10 cellular contexts compared by ENCODE assay signal in genomic region chr17:18410748-18411147, GRCh38. TPM values are rescaled to one million over a fixed set of nuclear protein-coding genes. Genes with fewer than 3 reads are reported as not detected.
DNase-seq lines count a peak whose midpoint lies in the region; FAIRE-seq and TF ChIP-seq lines count a peak whose summit lies in the region.
"Not testable (repeated sequence)": the region's sequence is repeated elsewhere in the genome, so short reads cannot be mapped to it uniquely, and the experiment has no call there.
"Had no signal": no experiment of that assay in that cellular context is flagged by ENCODE, and none has a peak within 500 bp of the region (broad histone marks: within the 10 kb centered on the region; RNA-seq: fewer than 3 reads in every experiment).

No MANE protein-coding gene starts in this region.

- H3K4me3 ChIP-seq in mucosa of rectum (ENCODE audit: low read length in 2 of 2) (peak overlapping the region; percentile 30 to 37), smooth muscle cell (peak overlapping the region; percentile 74)

- not testable (repeated sequence) for H4K20me1 ChIP-seq in smooth muscle cell (ENCODE audit: low read depth)

- WGBS in smooth muscle cell (ENCODE audit: low lambda C conversion rate), result no CpG with 5 or more reads among the region's 12 CpGs

- BruUV-seq in MCF 10A (replicated peaks; lab: Mats Ljungman, UMichigan), result not testable (repeated sequence)

- H2AFZ ChIP-seq in smooth muscle cell (ENCODE audit: low read depth), result not testable (repeated sequence)

- peaks cover 21% of the 10 kb centered on the region for H3K4me1 Mint-ChIP-seq in activated CD4-positive, alpha-beta T cell treated with anti-CD3 and anti-CD28 coated beads, Interleukin-2, amount 10 ng/mL, durations not matched to agents 24 days and 14 days
- H3K4me1 Mint-ChIP-seq in MCF 10A (ENCODE audit: insufficient read depth, unreplicated experiment), result not testable (repeated sequence)

- peak; percentile 22; the same call in 1 of the 2 replicates for TF ChIP-seq POLR2A in H54 (IDR thresholded peaks at IDR 0.05; ENCODE audit: low read depth, low read length)

- peak overlapping the region; percentile 80 for H3K27ac ChIP-seq in C4-2B
- not testable (repeated sequence) for H3K27ac ChIP-seq in mucosa of rectum (ENCODE audit: low read depth in 2 of 2, low read length in 2 of 2); smooth muscle cell (ENCODE audit: low read depth)

- not testable (repeated sequence) for H3K27me3 Mint-ChIP-seq in activated CD4-positive, alpha-beta T cell treated with anti-CD3 and anti-CD28 coated beads, Interleukin-2, amount 10 ng/mL, durations not matched to agents 24 days and 14 days
- H3K27me3 Mint-ChIP-seq in MCF 10A (ENCODE audit: insufficient read depth, unreplicated experiment), result peaks cover 12% of the 10 kb centered on the region

- not testable (repeated sequence) for TF ChIP-seq CTCF in C4-2B (conservative IDR thresholded peaks at IDR 0.05); MCF 10A (IDR thresholded peaks at IDR 0.05; ENCODE audit: unreplicated experiment); smooth muscle cell (IDR thresholded peaks at IDR 0.05; ENCODE audit: borderline replicate concordance, insufficient read depth, poor library complexity, severe bottlenecking)

- H3K79me2 ChIP-seq in smooth muscle cell (ENCODE audit: low read depth), result not testable (repeated sequence)

- H3K4me1 ChIP-seq in mucosa of rectum (ENCODE audit: control insufficient read depth in 2 of 2, insufficient read depth in 2 of 2, low read length in 2 of 2); smooth muscle cell (ENCODE audit: low read depth): not testable (repeated sequence)

- H3K36me3 ChIP-seq in mucosa of rectum (ENCODE audit: control insufficient read depth in 2 of 2, insufficient read depth in 2 of 2, low read length in 2 of 2); smooth muscle cell (ENCODE audit: low read depth): not testable (repeated sequence)

- H3K4me3 Mint-ChIP-seq in activated CD4-positive, alpha-beta T cell treated with anti-CD3 and anti-CD28 coated beads, Interleukin-2, amount 10 ng/mL, durations not matched to agents 24 days and 14 days, result peak overlapping the region; percentile 92
- peak overlapping the region; percentile 77 for H3K4me3 Mint-ChIP-seq in MCF 10A (ENCODE audit: unreplicated experiment)

- not testable (repeated sequence) for H3K9me3 Mint-ChIP-seq in activated CD4-positive, alpha-beta T cell treated with anti-CD3 and anti-CD28 coated beads, Interleukin-2, amount 10 ng/mL, durations not matched to agents 24 days and 14 days; MCF 10A (ENCODE audit: unreplicated experiment)

- not testable (repeated sequence) for H3K9ac ChIP-seq in mucosa of rectum (ENCODE audit: low read depth in 1 of 2, low read length in 2 of 2); smooth muscle cell (ENCODE audit: low read depth)

- not testable (repeated sequence) for DNase-seq in H54 (ENCODE audit: insufficient read length, low spot score); activated CD4-positive, alpha-beta T cell treated with anti-CD3 and anti-CD28 coated beads, Interleukin-2, amount 10 ng/mL, durations not matched to agents 24 days and 14 days; MCF 10A (ENCODE audit: unreplicated experiment); smooth muscle cell (lab: John Stamatoyannopoulos, UW; ENCODE audit: unreplicated experiment)
- peak; percentile 23 for DNase-seq in NCI-H510A treated with DMSO at 0.1 percent for 48 hours (lab: John Stamatoyannopoulos, UW)
- DNase-seq in foreskin melanocyte, result peak; percentile 25

- not testable (repeated sequence) for H3F3A ChIP-seq in smooth muscle cell (ENCODE audit: low read depth)

- H3K27ac Mint-ChIP-seq in activated CD4-positive, alpha-beta T cell treated with anti-CD3 and anti-CD28 coated beads, Interleukin-2, amount 10 ng/mL, durations not matched to agents 24 days and 14 days, result peak overlapping the region; percentile 72
- peak overlapping the region; percentile 8 for H3K27ac Mint-ChIP-seq in MCF 10A (ENCODE audit: low read depth, unreplicated experiment)

- intact Hi-C loops in activated CD4-positive, alpha-beta T cell treated with anti-CD3 and anti-CD28 coated beads, Interleukin-2, amount 10 ng/mL, durations not matched to agents 24 days and 14 days (cut with micrococcal nuclease); MCF 10A (cut with micrococcal nuclease): not testable (repeated sequence)

- H3K4me2 ChIP-seq in smooth muscle cell, result peak overlapping the region; percentile 83

- FAIRE-seq in H54 (lab: Jason Lieb, UNC), result not testable (repeated sequence)

- not testable (repeated sequence) for H3K9me3 ChIP-seq in mucosa of rectum (ENCODE audit: control insufficient read depth in 2 of 2, low read length in 2 of 2); smooth muscle cell (replicated peaks; ENCODE audit: low read depth)

- H3K36me3 Mint-ChIP-seq in activated CD4-positive, alpha-beta T cell treated with anti-CD3 and anti-CD28 coated beads, Interleukin-2, amount 10 ng/mL, durations not matched to agents 24 days and 14 days (ENCODE audit: low read depth); MCF 10A (ENCODE audit: insufficient read depth, unreplicated experiment): not testable (repeated sequence)

- POLR2A ChIA-PET in MCF 10A (lab: Yijun Ruan, JAX), result not testable (repeated sequence)

- CTCF ChIA-PET in MCF 10A (lab: Yijun Ruan, JAX), result not testable (repeated sequence)

- not testable (repeated sequence) for H3K27me3 ChIP-seq in mucosa of rectum (ENCODE audit: control insufficient read depth in 2 of 2, insufficient read depth in 2 of 2, low read length in 2 of 2); smooth muscle cell (ENCODE audit: low read depth)

RNA-seq across cellular contexts. Expression of gene EVPLL, which starts 33.2 kb away (rescaled TPM):
- not detected in 2 replicates for total RNA-seq in activated CD4-positive, alpha-beta T cell treated with anti-CD3 and anti-CD28 coated beads, Interleukin-2, amount 10 ng/mL, durations not matched to agents 24 days and 14 days
- 0.70 and 0.88 TPM in 2 replicates for total RNA-seq in MCF 10A (2022)
- total RNA-seq in smooth muscle cell, result not detected in 2 replicates
- not detected in 2 replicates for polyA plus RNA-seq in smooth muscle cell
- total RNA-seq: psoas muscle, tibial nerve had no signal

RNA-seq across cellular contexts. Expression of gene SHMT1, which starts 47.4 kb away (rescaled TPM):
- total RNA-seq in activated CD4-positive, alpha-beta T cell treated with anti-CD3 and anti-CD28 coated beads, Interleukin-2, amount 10 ng/mL, durations not matched to agents 24 days and 14 days, result 58.3 and 62.1 TPM in 2 replicates
- total RNA-seq in MCF 10A (2022), result 17.0 and 23.0 TPM in 2 replicates
- total RNA-seq in smooth muscle cell, result 4.1 and 5.9 TPM in 2 replicates
- 8.5 and 10.3 TPM in 2 replicates for polyA plus RNA-seq in smooth muscle cell
